In genomic region chr2:169965495-169965894, GRCh38 we compare ENCODE assay signal across 17 cellular contexts.
DNase-seq lines count a peak whose midpoint lies in the region; ATAC-seq and TF ChIP-seq lines count a peak whose summit lies in the region.
"Had no signal": no experiment of that assay in that cellular context is flagged by ENCODE, and none has a peak within 500 bp of the region (broad histone marks: within the 10 kb centered on the region; RNA-seq: fewer than 3 reads in every experiment).

No MANE protein-coding gene starts in this region.

- H3K27me3 ChIP-seq in ACC112 (ENCODE audit: insufficient read depth, low read length) (no peaks in the 10 kb centered on the region), IMR-90 (ENCODE audit: control insufficient read depth, insufficient read depth, low read length) (no peaks in the 10 kb centered on the region), brain microvascular endothelial cell (replicated peaks) (no peaks in the 10 kb centered on the region), left ventricle myocardium inferior (ENCODE audit: low read depth) (no peaks in the 10 kb centered on the region)
- H3K27me3 ChIP-seq: Peyer's patch had no signal

- H4K20me1 ChIP-seq in IMR-90 (ENCODE audit: insufficient read depth, low read length) = no peaks in the 10 kb centered on the region

- WGBS in IMR-90 (ENCODE audit: extremely low coverage in 2 of 2, insufficient read length in 1 of 2), 2 experiments = no CpG with 5 or more reads among the region's 2 CpGs

- no peak overlapping the region for H3K9ac ChIP-seq in IMR-90 (ENCODE audit: low read depth, low read length)

- H3K14ac ChIP-seq in IMR-90 (replicated peaks; ENCODE audit: low read depth, low read length) = no peak overlapping the region

- BruUV-seq in IMR-90 (replicated peaks; lab: Mats Ljungman, UMichigan) = no TSS peak

- no peak overlapping the region for H3K4ac ChIP-seq in IMR-90 (ENCODE audit: low read depth, low read length)

- H3K56ac ChIP-seq in IMR-90 (ENCODE audit: extremely low read depth, insufficient read depth, low read length) = no peak overlapping the region

- no peak for TF ChIP-seq RAD21 in IMR-90 (IDR thresholded peaks at IDR 0.05; ENCODE audit: low read length)

- H2BK20ac ChIP-seq in IMR-90 (ENCODE audit: low read depth, low read length) = no peak overlapping the region

- H3K4me1 ChIP-seq in ACC112 (ENCODE audit: control insufficient read depth, insufficient read depth, low read length, unreplicated experiment) = peaks cover 36% of the 10 kb centered on the region
- peaks cover 4% of the 10 kb centered on the region; the same call in 1 of the 2 replicates for H3K4me1 ChIP-seq in IMR-90 (ENCODE audit: control insufficient read depth, insufficient read depth, low read length)
- no peaks in the 10 kb centered on the region for H3K4me1 ChIP-seq in left ventricle myocardium inferior
- H3K4me1 ChIP-seq: A549 had no signal

- POLR2A ChIA-PET in IMR-90 (lab: Charles Lee; ENCODE audit: unreplicated experiment) = no interaction called here
- POLR2A ChIA-PET in RWPE1 (lab: Yijun Ruan, JAX; ENCODE audit: low non-redundant PET) = no interaction called here

- H4K91ac ChIP-seq in IMR-90 (ENCODE audit: insufficient read depth, low read depth, low read length) = no peak overlapping the region

- H4K5ac ChIP-seq in IMR-90 (ENCODE audit: low read depth, low read length) = no peak overlapping the region

- H3K27ac ChIP-seq in ACC112 (ENCODE audit: low read depth, low read length) (0 out of 2 replicates have a peak overlapping the region, but pooled peaks have one; percentile 9), IMR-90 (ENCODE audit: insufficient read depth, low read length) (no peak overlapping the region), brain microvascular endothelial cell (peak overlapping the region; percentile 9), RWPE1 (no peak overlapping the region), left ventricle myocardium inferior (replicated peaks) (no peak overlapping the region)
- H3K27ac ChIP-seq: A549, Peyer's patch had no signal

- no peak for TF ChIP-seq POLR2A in IMR-90 (IDR thresholded peaks at IDR 0.05; ENCODE audit: low read depth, low read length)

- DNase-seq in IMR-90 (peak; percentile 26), brain microvascular endothelial cell (peak; percentile 37), fibroblast of villous mesenchyme (ENCODE audit: low read depth) (peak; percentile 12), RWPE1 (ENCODE audit: low spot score) (no peak), left ventricle myocardium inferior (no peak)
- DNase-seq in activated CD4-positive, alpha-beta T cell treated with anti-CD3 and anti-CD28 coated beads, Interleukin-2, amount 50 U/mL, for 1 hour = no peak
- no peak for DNase-seq in stimulated activated naive CD4-positive, alpha-beta T cell treated with Interleukin-2 at 50 U/mL for 16 hours (lab: John Stamatoyannopoulos, UW)
- DNase-seq: CD4-positive, CD25-positive, alpha-beta regulatory T cell; GF-D8; NCI-H187 treated with DMSO at 0.1 percent for 48 hours; NCI-H2171; NCI-H446 treated with DMSO at 0.1 percent for 48 hours; NCI-H774; Peyer's patch; SIG-M5 had no signal

- no peak overlapping the region for H2BK5ac ChIP-seq in IMR-90 (ENCODE audit: low read depth, low read length, poor library complexity, severe bottlenecking)

- H3K79me2 ChIP-seq in ACC112 (ENCODE audit: control insufficient read depth, insufficient read depth, low read length, unreplicated experiment) = no peaks in the 10 kb centered on the region

- dilution Hi-C loops in IMR-90 (cut with HindIII; ENCODE audit: low sequenced_read_pairs, unreplicated experiment) = no loop called here

- H3K9me1 ChIP-seq in IMR-90 (ENCODE audit: insufficient read depth, low read length) = no peaks in the 10 kb centered on the region

- H2AFZ ChIP-seq in ACC112 (ENCODE audit: low read length, unreplicated experiment) = no peak overlapping the region
- H2AFZ ChIP-seq in IMR-90 (replicated peaks; ENCODE audit: low read length, poor library complexity) = no peak overlapping the region

- H3K36me3 ChIP-seq in ACC112 (ENCODE audit: insufficient read depth, low read length) = peaks cover 23% of the 10 kb centered on the region
- peaks cover 6% of the 10 kb centered on the region for H3K36me3 ChIP-seq in IMR-90 (ENCODE audit: control insufficient read depth, insufficient read depth, low read length)
- H3K36me3 ChIP-seq in brain microvascular endothelial cell (replicated peaks) = no peaks in the 10 kb centered on the region
- peaks cover 41% of the 10 kb centered on the region for H3K36me3 ChIP-seq in left ventricle myocardium inferior

- H2BK15ac ChIP-seq in IMR-90 (ENCODE audit: low read depth, low read length) = no peak overlapping the region

- in situ Hi-C loops in IMR-90 (cut with MboI; ENCODE audit: low sequenced_read_pairs) = no loop called here
- in situ Hi-C loops in brain microvascular endothelial cell (cut with HindIII; ENCODE audit: low pct_ligation_motif_present, low sequenced_read_pairs) = no loop called here

- TF ChIP-seq CTCF in IMR-90 (conservative IDR thresholded peaks at IDR 0.05; ENCODE audit: low read depth, low read length) = no peak
- no peak for TF ChIP-seq CTCF in brain microvascular endothelial cell (IDR thresholded peaks at IDR 0.05; ENCODE audit: low read depth, low read length, missing control alignments)
- TF ChIP-seq CTCF in fibroblast of villous mesenchyme (IDR thresholded peaks at IDR 0.05; ENCODE audit: insufficient read depth, low read depth, low read length) = no peak
- no peak for TF ChIP-seq CTCF in RWPE1 (conservative IDR thresholded peaks at IDR 0.05; ENCODE audit: low read depth)
- no peak for TF ChIP-seq CTCF in left ventricle myocardium inferior (IDR thresholded peaks at IDR 0.05; ENCODE audit: borderline replicate concordance)

- CTCF ChIA-PET in IMR-90 (lab: Yijun Ruan, JAX) (no interaction called here), RWPE1 (lab: Yijun Ruan, JAX) (no interaction called here)

- no peak overlapping the region for H3K18ac ChIP-seq in IMR-90 (ENCODE audit: low read depth, low read length)

- H2AK5ac ChIP-seq in IMR-90 (ENCODE audit: low read depth, low read length) = no peak overlapping the region

- peaks cover 0 to 6% of the 10 kb centered on the region in 2 experiments; a peak in 1 of 4 replicates for H3K79me1 ChIP-seq in IMR-90 (ENCODE audit: low read depth in 1 of 2, low read length in 2 of 2)

- intact Hi-C loops in IMR-90 (cut with micrococcal nuclease) (loop anchor here (10.0 kb wide), 1 partner anchor 259 kb away; no protein-coding TSS in a partner anchor), left ventricle myocardium inferior (cut with micrococcal nuclease) (no loop called here)

- H3K4me2 ChIP-seq in IMR-90 (ENCODE audit: low read depth, low read length) = no peak overlapping the region
- H3K4me2 ChIP-seq: A549 had no signal

- no peak overlapping the region for H2BK120ac ChIP-seq in IMR-90 (ENCODE audit: low read depth, low read length)

- H3K9me3 ChIP-seq in IMR-90 (ENCODE audit: control insufficient read depth, insufficient read depth, low read length) = no peaks in the 10 kb centered on the region
- peaks cover 10% of the 10 kb centered on the region for H3K9me3 ChIP-seq in left ventricle myocardium inferior (replicated peaks)
- H3K9me3 ChIP-seq: Peyer's patch had no signal

- no peak overlapping the region for H3K23ac ChIP-seq in IMR-90 (ENCODE audit: low read depth, low read length)

- no peak for ATAC-seq in IMR-90 (ENCODE audit: low read depth)
- ATAC-seq: A549 had no signal

- H2AK9ac ChIP-seq in IMR-90 (replicated peaks; ENCODE audit: low read depth, low read length, poor library complexity) = no peak overlapping the region

- no peak overlapping the region for H4K8ac ChIP-seq in IMR-90 (ENCODE audit: low read depth in 2 of 2, low read length in 2 of 2)

- no peak overlapping the region for H3K4me3 ChIP-seq in ACC112 (ENCODE audit: low read depth, low read length)
- no peak overlapping the region for H3K4me3 ChIP-seq in IMR-90 (ENCODE audit: insufficient read depth, low read depth, low read length)
- no peak overlapping the region for H3K4me3 ChIP-seq in brain microvascular endothelial cell (ENCODE audit: low read depth, low read length)
- H3K4me3 ChIP-seq in fibroblast of villous mesenchyme (ENCODE audit: low read depth, low read length) = no peak overlapping the region
- H3K4me3 ChIP-seq in left ventricle myocardium inferior = no peak overlapping the region
- H3K4me3 ChIP-seq: A549, Peyer's patch had no signal

TF ChIP-seq in IMR-90, 13 proteins besides CTCF, POLR2A, EP300 and RAD21:
- no peak for TF ChIP-seq SMC3 (IDR thresholded peaks at IDR 0.05; ENCODE audit: low read depth, low read length)
- no peak for TF ChIP-seq CEBPB (IDR thresholded peaks at IDR 0.05; ENCODE audit: low read depth, low read length)
- TF ChIP-seq MXI1 (IDR thresholded peaks at IDR 0.05; ENCODE audit: borderline replicate concordance, low read depth, low read length) = no peak
- no peak for TF ChIP-seq USF2 (IDR thresholded peaks at IDR 0.05; ENCODE audit: low read depth, low read length)
- no peak for TF ChIP-seq NFE2L2 (IDR thresholded peaks at IDR 0.05; ENCODE audit: low read depth, low read length)
- TF ChIP-seq FOS (IDR thresholded peaks at IDR 0.05; ENCODE audit: low read depth, low read length) = no peak
- no peak for TF ChIP-seq BHLHE40 (IDR thresholded peaks at IDR 0.05; ENCODE audit: low read depth, low read length)
- TF ChIP-seq MAZ (IDR thresholded peaks at IDR 0.05; ENCODE audit: borderline replicate concordance, low read depth, low read length) = no peak
- no peak for TF ChIP-seq RFX5 (IDR thresholded peaks at IDR 0.05; ENCODE audit: low read depth, low read length)
- no peak for TF ChIP-seq CHD1 (IDR thresholded peaks at IDR 0.05; ENCODE audit: low read depth, low read length)

Comparison
In these comparisons a context has a peak if more than half of its experiments do, and no peak if none do; other contexts are left out.
1. H3K27ac ChIP-seq: peak in ACC112 (single experiment) and brain microvascular endothelial cell (single experiment); none in IMR-90 (single experiment), RWPE1 (single experiment) and left ventricle myocardium inferior (single experiment).
2. DNase-seq: peak in IMR-90 (single experiment), brain microvascular endothelial cell (single experiment) and fibroblast of villous mesenchyme (single experiment); none in activated CD4-positive, alpha-beta T cell treated with anti-CD3 and anti-CD28 coated beads, Interleukin-2, amount 50 U/mL, for 1 hour (single experiment), stimulated activated naive CD4-positive, alpha-beta T cell treated with Interleukin-2 at 50 U/mL for 16 hours (single experiment), RWPE1 (single experiment) and left ventricle myocardium inferior (single experiment).